9 cellular contexts compared by ENCODE assay signal in genomic region chr5:178207183-178207916, GRCh38. TPM values are rescaled to one million over a fixed set of nuclear protein-coding genes. Genes with fewer than 3 reads are reported as not detected.
DNase-seq lines count a peak whose midpoint lies in the region; ATAC-seq, FAIRE-seq and TF ChIP-seq lines count a peak whose summit lies in the region.
"Had no signal": no experiment of that assay in that cellular context is flagged by ENCODE, and none has a peak within 500 bp of the region (broad histone marks: within the 10 kb centered on the region; RNA-seq: fewer than 3 reads in every experiment).

No MANE protein-coding gene starts in this region.

- H3K27me3 ChIP-seq in cardiac muscle cell = no peaks in the 10 kb centered on the region
- H3K27me3 ChIP-seq in right cardiac atrium (ENCODE audit: control insufficient read depth, insufficient read depth) = no peaks in the 10 kb centered on the region
- no peaks in the 10 kb centered on the region for H3K27me3 ChIP-seq in left lung

- peaks cover 60% of the 10 kb centered on the region for H3K36me3 ChIP-seq in cardiac muscle cell
- H3K36me3 ChIP-seq in left lung = peaks cover 0 to 64% of the 10 kb centered on the region in 2 donors

- in situ Hi-C loops in astrocyte of the cerebellum (cut with HindIII; ENCODE audit: low sequenced_read_pairs) (no loop called here), GM13976 (cut with MboI; ENCODE audit: low sequenced_read_pairs, unreplicated experiment) (no loop called here)

- DNase-seq in cardiac muscle cell (ENCODE audit: low read depth in 1 of 2, low spot score in 1 of 2) (peak in 1 of 2 donors; percentile 85), right cardiac atrium (no peak), astrocyte of the cerebellum (ENCODE audit: low read depth) (peak; percentile 72), left lung (peak; percentile 10 to 62), NCI-H1417 (lab: John Stamatoyannopoulos, UW) (no peak), HTR-8/SVneo (ENCODE audit: insufficient read length, low spot score) (no peak), NCI-H146 (lab: John Stamatoyannopoulos, UW) (no peak), GM13976 (ENCODE audit: low spot score) (no peak)

- intact Hi-C loops in right cardiac atrium (cut with DNase I) (no loop called here), left lung (cut with DNase I) (no loop called here)

- H3K4me3 ChIP-seq in cardiac muscle cell (no peak overlapping the region), right cardiac atrium (ENCODE audit: low read length) (no peak overlapping the region), astrocyte of the cerebellum (ENCODE audit: low read depth, low read length) (no peak overlapping the region), left lung (peak overlapping the region in 1 of 2 donors; percentile 86)

- ATAC-seq in right cardiac atrium (no peak), left lung (peak; percentile 61)

- WGBS in right cardiac atrium = 63% methylated on average over 5 of the region's 5 CpGs

- TF ChIP-seq CTCF in cardiac muscle cell (IDR thresholded peaks at IDR 0.05; ENCODE audit: low read depth, low read length) (no peak), astrocyte of the cerebellum (IDR thresholded peaks at IDR 0.05; ENCODE audit: low read depth, low read length, missing control alignments) (no peak), left lung (IDR thresholded peaks at IDR 0.05) (no peak), GM13976 (IDR thresholded peaks at IDR 0.05; ENCODE audit: borderline replicate concordance, control extremely low read depth, extremely low read depth, insufficient read depth, missing control alignments) (no peak)

- H3K4me1 ChIP-seq in cardiac muscle cell (ENCODE audit: low read depth) (peaks cover 9% of the 10 kb centered on the region), right cardiac atrium (ENCODE audit: control insufficient read depth, insufficient read depth, low read length) (peaks cover 9% of the 10 kb centered on the region), left lung (peaks cover 24 to 43% of the 10 kb centered on the region in 2 donors)

- H3K9me3 ChIP-seq in cardiac muscle cell (ENCODE audit: low read depth) (no peaks in the 10 kb centered on the region), right cardiac atrium (ENCODE audit: control insufficient read depth, low read length) (no peaks in the 10 kb centered on the region), left lung (no peaks in the 10 kb centered on the region)

- peak overlapping the region; percentile 58 for H3K27ac ChIP-seq in cardiac muscle cell
- no peak overlapping the region for H3K27ac ChIP-seq in right cardiac atrium (ENCODE audit: low read length)
- peak overlapping the region in 1 of 2 donors; percentile 37 for H3K27ac ChIP-seq in left lung

- FAIRE-seq in HTR-8/SVneo (lab: Jason Lieb, UNC) = no peak

RNA-seq across cellular contexts. Expression of gene HNRNPAB, which starts 3.0 kb away (rescaled TPM):
- 127 and 154 TPM in 2 replicates for total RNA-seq in cardiac muscle cell
- 205 and 224 TPM in 2 replicates for polyA plus RNA-seq in cardiac muscle cell
- 100 to 1,000 TPM in 1 of 4 donors, 10 to 100 TPM in 3; 75.3 to 125 (median 86.9) TPM for total RNA-seq in right cardiac atrium
- 88.2 TPM for polyA plus RNA-seq in right cardiac atrium
- total RNA-seq in left lung = 100 to 1,000 TPM; 126 to 178 TPM

RNA-seq across cellular contexts. Expression of gene GMCL2, which starts 20.2 kb away (rescaled TPM):
- total RNA-seq in cardiac muscle cell = not detected in 2 replicates
- not detected in 2 replicates for polyA plus RNA-seq in cardiac muscle cell
- not detected for total RNA-seq in right cardiac atrium
- not detected for polyA plus RNA-seq in right cardiac atrium
- not detected for total RNA-seq in left lung
- total RNA-seq: epithelial cell of proximal tubule had no signal

RNA-seq across cellular contexts. Expression of gene PHYKPL, which starts 25.3 kb away (rescaled TPM):
- total RNA-seq in cardiac muscle cell (26.4 and 57.0 TPM in 2 replicates), right cardiac atrium (10 to 100 TPM; 41.0 to 53.6 (median 48.5) TPM), left lung (10 to 100 TPM; 71.9 to 87.9 TPM)
- polyA plus RNA-seq in cardiac muscle cell (58.7 and 75.2 TPM in 2 replicates), right cardiac atrium (35.3 TPM)

RNA-seq across cellular contexts. Expression of gene NHP2, which starts 53.7 kb away (rescaled TPM):
- total RNA-seq in cardiac muscle cell = 270 and 391 TPM in 2 replicates
- 232 and 239 TPM in 2 replicates for polyA plus RNA-seq in cardiac muscle cell
- 10 to 100 TPM; 62.3 to 88.4 (median 84.7) TPM for total RNA-seq in right cardiac atrium
- polyA plus RNA-seq in right cardiac atrium = 123 TPM
- 100 to 1,000 TPM in 1 of 2 donors, 10 to 100 TPM in 1; 65.0 to 105 TPM for total RNA-seq in left lung

Comparison
In these comparisons a context has a peak if more than half of its experiments do, and no peak if none do; other contexts are left out.
1. DNase-seq: peak in astrocyte of the cerebellum (single experiment) and left lung (2 of 2); none in right cardiac atrium (0 of 3), NCI-H1417 (0 of 3), HTR-8/SVneo (single experiment), NCI-H146 (single experiment) and GM13976 (single experiment).